Comparison of ENCODE assay signal across 2 cellular contexts in genomic region chr4:7656244-7656800, GRCh38.
TF ChIP-seq lines count a peak whose summit lies in the region.

No MANE protein-coding gene starts in this region.

TF ChIP-seq in SK-N-SH, 30 proteins besides CTCF, POLR2A, EP300 and RAD21 (continued from another document):
- TF ChIP-seq ZBTB33 (IDR thresholded peaks at IDR 0.05; ENCODE audit: borderline replicate concordance, low read depth), result no peak
- no peak for TF ChIP-seq TAF1 (IDR thresholded peaks at IDR 0.05; ENCODE audit: borderline replicate concordance, low read depth, low read length)
- no peak for TF ChIP-seq MAX (IDR thresholded peaks at IDR 0.05; ENCODE audit: low read depth)
- no peak for TF ChIP-seq MEF2A (IDR thresholded peaks at IDR 0.05; ENCODE audit: borderline replicate concordance, low read depth)

TF ChIP-seq in SK-N-SH treated with all-trans-retinoic acid at 6 μM for 48 hours, 23 proteins besides CTCF, POLR2A, EP300 and RAD21 (continued from another document):
- TF ChIP-seq TSHZ2 (CRISPR knock-in tag; IDR thresholded peaks at IDR 0.05), result no peak
- no peak for TF ChIP-seq ISL1 (CRISPR knock-in tag; IDR thresholded peaks at IDR 0.05)
